8 cellular contexts compared by ENCODE assay signal in the genomic region with DNA sequence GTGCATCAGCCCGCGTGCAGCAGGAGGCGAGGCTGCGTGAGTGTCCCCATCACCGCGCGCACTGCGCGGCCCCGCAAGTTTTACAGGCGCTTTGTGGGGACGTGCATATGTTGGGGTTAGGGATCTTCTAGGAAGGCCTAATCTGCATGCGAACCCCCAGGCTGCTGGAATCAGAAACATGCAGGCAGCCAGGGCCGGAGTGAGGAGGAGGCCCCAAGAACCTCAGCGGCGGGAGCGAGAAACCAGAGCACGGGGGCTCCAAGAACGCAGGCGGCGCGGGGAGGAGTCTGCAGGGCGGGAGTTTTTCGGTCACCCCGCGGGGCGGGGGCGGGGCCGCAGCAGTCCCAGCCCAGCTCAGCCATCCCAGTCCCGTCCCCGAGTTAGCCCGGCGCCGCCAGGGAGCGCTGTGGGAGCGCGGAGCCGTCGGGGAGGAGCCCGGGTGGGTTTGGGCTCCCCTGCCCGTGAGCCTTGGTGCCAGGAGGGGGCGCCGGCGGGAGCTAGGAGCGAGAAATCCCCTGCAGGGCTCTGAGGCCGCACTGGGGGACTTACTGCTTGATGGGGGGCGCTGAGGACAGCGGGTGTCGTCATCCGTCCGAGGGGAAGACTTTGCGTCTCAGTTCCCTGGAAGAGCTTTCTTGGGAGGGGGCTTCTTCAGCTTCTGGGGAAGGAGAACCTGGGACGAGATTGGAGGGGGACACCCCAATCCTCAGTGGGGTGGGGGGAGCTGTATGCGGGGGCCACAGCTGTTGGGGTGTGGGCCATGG. TPM values are rescaled to one million over a fixed set of nuclear protein-coding genes. Genes with fewer than 3 reads are reported as not detected.
DNase-seq lines count a peak whose midpoint lies in the region; ATAC-seq and TF ChIP-seq lines count a peak whose summit lies in the region.

No MANE protein-coding gene starts in this region.

- no CpG with 5 or more reads among the region's 54 CpGs for WGBS in neuronal stem cell (ENCODE audit: extremely low coverage in 2 of 2, insufficient read length in 2 of 2, insufficient replicate concordance in 1 of 2), 2 donors

- peak overlapping the region; percentile 80 for H3K23ac ChIP-seq in neuronal stem cell (ENCODE audit: low read depth, low read length, poor library complexity)

- H3K4me1 Mint-ChIP-seq in CD4-positive, alpha-beta memory T cell, result peaks cover 6 to 30% (median 15%) of the 10 kb centered on the region in 4 donors
- H3K4me1 Mint-ChIP-seq in activated T-helper 1 cell treated with anti-CD3 and anti-CD28 coated beads, Interleukin-12 subunit alpha, Interleukin-12 subunit beta, Interleukin-2, Interleukin-4 antibody, amounts not matched to agents 30 ng/mL and 10 ng/mL and 1 ng/mL, durations not matched to agents 14 hours and 24 hours and 36 hours (ENCODE audit: low read depth), result peaks cover 13% of the 10 kb centered on the region

- intact Hi-C loops in CD4-positive, alpha-beta memory T cell (cut with micrococcal nuclease), result loop anchor here (1.0 to 2.0 kb wide), 5 partner anchors 13 to 158 kb away; partner anchors contain the start of genes DUS3L and VMAC
- intact Hi-C loops in activated T-helper 1 cell treated with anti-CD3 and anti-CD28 coated beads, Interleukin-12 subunit alpha, Interleukin-12 subunit beta, Interleukin-2, Interleukin-4 antibody, amounts not matched to agents 30 ng/mL and 10 ng/mL and 1 ng/mL, durations not matched to agents 14 hours and 24 hours and 36 hours (cut with micrococcal nuclease), result loop anchor here (1.0 to 10.0 kb wide), 5 partner anchors 14 to 218 kb away; partner anchors contain the start of gene VMAC

- peaks cover 13 to 14% of the 10 kb centered on the region in 2 donors for H3K27me3 Mint-ChIP-seq in CD4-positive, alpha-beta memory T cell
- H3K27me3 Mint-ChIP-seq in activated T-helper 1 cell treated with anti-CD3 and anti-CD28 coated beads, Interleukin-12 subunit alpha, Interleukin-12 subunit beta, Interleukin-2, Interleukin-4 antibody, amounts not matched to agents 30 ng/mL and 10 ng/mL and 1 ng/mL, durations not matched to agents 14 hours and 24 hours and 36 hours (ENCODE audit: insufficient read depth), result peaks cover 35% of the 10 kb centered on the region

- H3K18ac ChIP-seq in neuronal stem cell (ENCODE audit: low read length), result peak overlapping the region; percentile 92

- peak overlapping the region; percentile 87 for H3K9ac ChIP-seq in neuronal stem cell (ENCODE audit: low read depth, low read length, poor library complexity)

- peak overlapping the region; percentile 44 for H3K14ac ChIP-seq in neuronal stem cell (ENCODE audit: low read length)

- peak overlapping the region; percentile 57 to 92 (median 87) for H3K27ac Mint-ChIP-seq in CD4-positive, alpha-beta memory T cell
- H3K27ac Mint-ChIP-seq in activated T-helper 1 cell treated with anti-CD3 and anti-CD28 coated beads, Interleukin-12 subunit alpha, Interleukin-12 subunit beta, Interleukin-2, Interleukin-4 antibody, amounts not matched to agents 30 ng/mL and 10 ng/mL and 1 ng/mL, durations not matched to agents 14 hours and 24 hours and 36 hours, result peak overlapping the region; percentile 63

- H3K36me3 ChIP-seq in CD4-positive, alpha-beta memory T cell (ENCODE audit: insufficient read depth, low read length), result no peaks in the 10 kb centered on the region
- no peaks in the 10 kb centered on the region for H3K36me3 ChIP-seq in neuronal stem cell (replicated peaks in 1 of 2; ENCODE audit: control insufficient read depth in 2 of 2, insufficient read depth in 2 of 2, low read length in 2 of 2)

- H2BK5ac ChIP-seq in neuronal stem cell (ENCODE audit: low read length), result peak overlapping the region; percentile 84

- no peak overlapping the region for H4K91ac ChIP-seq in neuronal stem cell (ENCODE audit: low read depth, low read length, poor library complexity)

- peak overlapping the region in 1 of 2 donors; percentile 40 for H3K4me3 ChIP-seq in CD4-positive, alpha-beta memory T cell (ENCODE audit: low read length in 2 of 2)
- peak overlapping the region; percentile 36 for H3K4me3 ChIP-seq in fibroblast of pulmonary artery (replicated peaks; ENCODE audit: low read depth, low read length)
- H3K4me3 ChIP-seq in neuronal stem cell (ENCODE audit: low read length in 2 of 2), result peak overlapping the region; percentile 14 to 21

- H2AK5ac ChIP-seq in neuronal stem cell (ENCODE audit: low read depth, low read length), result peak overlapping the region; percentile 98

- no peaks in the 10 kb centered on the region for H3K9me3 Mint-ChIP-seq in CD4-positive, alpha-beta memory T cell
- H3K9me3 Mint-ChIP-seq in activated T-helper 1 cell treated with anti-CD3 and anti-CD28 coated beads, Interleukin-12 subunit alpha, Interleukin-12 subunit beta, Interleukin-2, Interleukin-4 antibody, amounts not matched to agents 30 ng/mL and 10 ng/mL and 1 ng/mL, durations not matched to agents 14 hours and 24 hours and 36 hours, result no peaks in the 10 kb centered on the region

- DNase-seq in CD4-positive, alpha-beta memory T cell, result peak; percentile 89 to 93 (median 91)
- DNase-seq in RPMI8226 (peak; percentile 96), fibroblast of pulmonary artery (ENCODE audit: low read depth) (peak; percentile 84), neuronal stem cell (ENCODE audit: low spot score) (peak; percentile 96), substantia nigra (lab: John Stamatoyannopoulos, UW) (peak in 36 of 49 donors; percentile 2 to 74 (median 40))
- peak; percentile 92 for DNase-seq in activated T-helper 1 cell treated with anti-CD3 and anti-CD28 coated beads, Interleukin-12 subunit alpha, Interleukin-12 subunit beta, Interleukin-2, Interleukin-4 antibody, amounts not matched to agents 30 ng/mL and 10 ng/mL and 1 ng/mL, durations not matched to agents 14 hours and 24 hours and 36 hours (ENCODE audit: low spot score)

- POLR2A ChIA-PET in CD4-positive, alpha-beta memory T cell (lab: Charles Lee; ENCODE audit: partially characterized antibody), result interaction anchor here (0.7 to 1.9 kb wide), 9 partner anchors 11 to 219 kb away, joined by 3 to 20 read pairs (median 4); partner anchors contain the start of genes DUS3L, NDUFA11, RPL36 and VMAC

- H4K8ac ChIP-seq in neuronal stem cell (ENCODE audit: low read depth, low read length), result peak overlapping the region; percentile 29

- no peak overlapping the region for H2BK120ac ChIP-seq in neuronal stem cell (ENCODE audit: low read depth, low read length)

- peak overlapping the region; percentile 32 for H3K4me2 ChIP-seq in neuronal stem cell (ENCODE audit: insufficient read depth, low read length, poor library complexity, severe bottlenecking)

- peak overlapping the region; percentile 94 for H2AFZ ChIP-seq in neuronal stem cell (ENCODE audit: low read length)

- H3K36me3 Mint-ChIP-seq in CD4-positive, alpha-beta memory T cell, result no peaks in the 10 kb centered on the region
- no peaks in the 10 kb centered on the region for H3K36me3 Mint-ChIP-seq in activated T-helper 1 cell treated with anti-CD3 and anti-CD28 coated beads, Interleukin-12 subunit alpha, Interleukin-12 subunit beta, Interleukin-2, Interleukin-4 antibody, amounts not matched to agents 30 ng/mL and 10 ng/mL and 1 ng/mL, durations not matched to agents 14 hours and 24 hours and 36 hours (ENCODE audit: low read depth)

- peak overlapping the region; percentile 97 for H2BK15ac ChIP-seq in neuronal stem cell (ENCODE audit: low read length)

- H3K4me3 Mint-ChIP-seq in CD4-positive, alpha-beta memory T cell, result peak overlapping the region; percentile 59 to 91 (median 76)
- peak overlapping the region; percentile 80 for H3K4me3 Mint-ChIP-seq in activated T-helper 1 cell treated with anti-CD3 and anti-CD28 coated beads, Interleukin-12 subunit alpha, Interleukin-12 subunit beta, Interleukin-2, Interleukin-4 antibody, amounts not matched to agents 30 ng/mL and 10 ng/mL and 1 ng/mL, durations not matched to agents 14 hours and 24 hours and 36 hours

- TF ChIP-seq CTCF in LNCAP (IDR thresholded peaks at IDR 0.05), result peak; percentile 97
- TF ChIP-seq CTCF in fibroblast of pulmonary artery (IDR thresholded peaks at IDR 0.05; ENCODE audit: low read length, missing control alignments), result peak; percentile 75

- ATAC-seq in GM21515 (IDR thresholded peaks at IDR 0.05; ENCODE audit: unreplicated experiment), result peak; percentile 72

- no peaks in the 10 kb centered on the region for H3K27me3 ChIP-seq in CD4-positive, alpha-beta memory T cell (ENCODE audit: insufficient read depth, low read length)
- peaks cover 0 to 13% (median 13%) of the 10 kb centered on the region in 3 experiments for H3K27me3 ChIP-seq in neuronal stem cell (ENCODE audit: control insufficient read depth in 3 of 3, insufficient read depth in 3 of 3, low read depth in 1 of 3, low read length in 3 of 3)

- CTCF ChIA-PET in CD4-positive, alpha-beta memory T cell (lab: Charles Lee; ENCODE audit: partially characterized antibody), result interaction anchor here (0.5 to 2.1 kb wide), 33 partner anchors 9 to 245 kb away, joined by 3 to 51 read pairs (median 5); partner anchors contain the start of genes CATSPERD, DUS3L, LONP1 and NDUFA11

- peaks cover 7% of the 10 kb centered on the region for H3K79me1 ChIP-seq in neuronal stem cell (ENCODE audit: low read depth, low read length)

- peaks cover 20% of the 10 kb centered on the region for H3K4me1 ChIP-seq in CD4-positive, alpha-beta memory T cell (ENCODE audit: insufficient read depth, low read length)
- peaks cover 20 to 32% of the 10 kb centered on the region in 2 donors for H3K4me1 ChIP-seq in neuronal stem cell (ENCODE audit: control insufficient read depth in 2 of 2, insufficient read depth in 1 of 2, low read depth in 1 of 2, low read length in 2 of 2)

- no peaks in the 10 kb centered on the region for H3K9me3 ChIP-seq in CD4-positive, alpha-beta memory T cell (ENCODE audit: control insufficient read depth in 1 of 2, low read length in 2 of 2)
- peaks cover 0 to 5% of the 10 kb centered on the region in 2 donors for H3K9me3 ChIP-seq in neuronal stem cell (replicated peaks in 1 of 2; ENCODE audit: control insufficient read depth in 2 of 2, insufficient read depth in 1 of 2, low read depth in 1 of 2, low read length in 2 of 2)

- H3K4ac ChIP-seq in neuronal stem cell (ENCODE audit: low read length), result peak overlapping the region; percentile 37

- H3K27ac ChIP-seq in CD4-positive, alpha-beta memory T cell (ENCODE audit: low read depth, low read length), result peak overlapping the region; percentile 19
- H3K27ac ChIP-seq in neuronal stem cell (replicated peaks; ENCODE audit: low read length) (peak overlapping the region; percentile 31), substantia nigra (ENCODE audit: low read depth, low read length, poor library complexity, severe bottlenecking) (no peak overlapping the region)

- no peak overlapping the region for H2BK12ac ChIP-seq in neuronal stem cell (ENCODE audit: low read length)

RNA-seq across cellular contexts. Expression of gene NRTN, which starts 0.9 kb away (rescaled TPM):
- under 1 TPM; 0.61 to 0.91 TPM for total RNA-seq in CD4-positive, alpha-beta memory T cell
- under 1 TPM; 0.34 to 0.42 TPM for polyA plus RNA-seq in CD4-positive, alpha-beta memory T cell
- total RNA-seq in activated T-helper 1 cell treated with anti-CD3 and anti-CD28 coated beads, Interleukin-12 subunit alpha, Interleukin-12 subunit beta, Interleukin-2, Interleukin-4 antibody, amounts not matched to agents 30 ng/mL and 10 ng/mL and 1 ng/mL, durations not matched to agents 14 hours and 24 hours and 36 hours, result 0.23 and 0.44 TPM in 2 replicates
- polyA plus RNA-seq in neuronal stem cell (2013, experiment 1 of 2), result 8.2 TPM
- polyA plus RNA-seq in neuronal stem cell (2013, experiment 2 of 2), result 7.9 TPM

RNA-seq across cellular contexts. Expression of gene DUS3L, which starts 13.0 kb away (rescaled TPM):
- total RNA-seq in CD4-positive, alpha-beta memory T cell, result 10 to 100 TPM; 58.7 to 72.9 TPM
- polyA plus RNA-seq in CD4-positive, alpha-beta memory T cell, result 10 to 100 TPM; 34.2 to 36.7 TPM
- total RNA-seq in activated T-helper 1 cell treated with anti-CD3 and anti-CD28 coated beads, Interleukin-12 subunit alpha, Interleukin-12 subunit beta, Interleukin-2, Interleukin-4 antibody, amounts not matched to agents 30 ng/mL and 10 ng/mL and 1 ng/mL, durations not matched to agents 14 hours and 24 hours and 36 hours, result 85.9 and 87.1 TPM in 2 replicates
- polyA plus RNA-seq in neuronal stem cell (2013, experiment 1 of 2), result 11.6 TPM
- polyA plus RNA-seq in neuronal stem cell (2013, experiment 2 of 2), result 10.8 TPM

RNA-seq across cellular contexts. Expression of gene PRR22, which starts 19.4 kb away (rescaled TPM):
- 1 to 10 TPM; 5.9 to 6.6 TPM for total RNA-seq in CD4-positive, alpha-beta memory T cell
- not detected for polyA plus RNA-seq in CD4-positive, alpha-beta memory T cell
- 7.4 and 9.2 TPM in 2 replicates for total RNA-seq in activated T-helper 1 cell treated with anti-CD3 and anti-CD28 coated beads, Interleukin-12 subunit alpha, Interleukin-12 subunit beta, Interleukin-2, Interleukin-4 antibody, amounts not matched to agents 30 ng/mL and 10 ng/mL and 1 ng/mL, durations not matched to agents 14 hours and 24 hours and 36 hours
- polyA plus RNA-seq in neuronal stem cell (2013, experiment 1 of 2), result 0.68 TPM
- 0.62 TPM for polyA plus RNA-seq in neuronal stem cell (2013, experiment 2 of 2)

RNA-seq across cellular contexts. Expression of gene FUT6, which starts 35.6 kb away (rescaled TPM):
- total RNA-seq in CD4-positive, alpha-beta memory T cell, result not detected
- not detected for polyA plus RNA-seq in CD4-positive, alpha-beta memory T cell
- not detected in 2 replicates for total RNA-seq in activated T-helper 1 cell treated with anti-CD3 and anti-CD28 coated beads, Interleukin-12 subunit alpha, Interleukin-12 subunit beta, Interleukin-2, Interleukin-4 antibody, amounts not matched to agents 30 ng/mL and 10 ng/mL and 1 ng/mL, durations not matched to agents 14 hours and 24 hours and 36 hours
- polyA plus RNA-seq in neuronal stem cell (2013, experiment 1 of 2), result 0.11 TPM
- polyA plus RNA-seq in neuronal stem cell (2013, experiment 2 of 2), result 0.06 TPM

RNA-seq across cellular contexts. Expression of gene FUT3, which starts 47.3 kb away (rescaled TPM):
- total RNA-seq in CD4-positive, alpha-beta memory T cell, result under 1 TPM in 1 of 2 experiments, not detected in 1; 0.15 TPM
- not detected for polyA plus RNA-seq in CD4-positive, alpha-beta memory T cell
- total RNA-seq in activated T-helper 1 cell treated with anti-CD3 and anti-CD28 coated beads, Interleukin-12 subunit alpha, Interleukin-12 subunit beta, Interleukin-2, Interleukin-4 antibody, amounts not matched to agents 30 ng/mL and 10 ng/mL and 1 ng/mL, durations not matched to agents 14 hours and 24 hours and 36 hours, result not detected in 2 replicates
- 1.4 TPM for polyA plus RNA-seq in neuronal stem cell (2013, experiment 1 of 2)
- polyA plus RNA-seq in neuronal stem cell (2013, experiment 2 of 2), result 1.3 TPM

Comparison
In these comparisons a context has a peak if more than half of its experiments do, and no peak if none do; other contexts are left out.
1. DNase-seq: peak in every context shown above with its lines; median percentile 96 in RPMI8226; 96 in neuronal stem cell; 92 in activated T-helper 1 cell treated with anti-CD3 and anti-CD28 coated beads, Interleukin-12 subunit alpha, Interleukin-12 subunit beta, Interleukin-2, Interleukin-4 antibody, amounts not matched to agents 30 ng/mL and 10 ng/mL and 1 ng/mL, durations not matched to agents 14 hours and 24 hours and 36 hours; 91 in CD4-positive, alpha-beta memory T cell; 84 in fibroblast of pulmonary artery; 40 in substantia nigra.